31 cellular contexts compared by ENCODE assay signal in the genomic region with DNA sequence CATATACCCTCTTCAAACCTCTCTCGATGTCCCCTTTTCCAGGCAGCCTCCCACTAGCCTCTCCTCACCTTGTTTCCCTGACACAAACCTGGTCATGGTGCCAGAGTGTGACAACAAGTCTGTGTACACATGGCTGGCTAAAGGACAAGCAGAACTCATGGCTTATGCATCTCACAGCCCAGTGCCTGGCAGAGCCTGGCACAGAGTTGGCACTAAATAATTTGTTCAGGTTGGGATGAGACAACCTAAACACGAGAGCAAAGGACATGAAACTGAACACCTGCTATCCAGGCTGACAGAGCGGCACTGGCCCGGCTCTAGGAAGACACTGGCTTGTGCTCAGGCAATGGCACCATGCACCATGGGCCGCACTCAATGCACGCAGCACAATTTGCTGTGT. TPM values are rescaled to one million over a fixed set of nuclear protein-coding genes. Genes with fewer than 3 reads are reported as not detected.
"Had no signal": no experiment of that assay in that cellular context is flagged by ENCODE, and none has a peak within 500 bp of the region (broad histone marks: within the 10 kb centered on the region; RNA-seq: fewer than 3 reads in every experiment).

No MANE protein-coding gene starts in this region.

- H3K9me3 Mint-ChIP-seq: activated CD4-positive, alpha-beta T cell treated with anti-CD3 and anti-CD28 coated beads, Interleukin-2, amount 10 ng/mL, durations not matched to agents 7 days and 5 days; activated CD8-positive, alpha-beta T cell treated with anti-CD3 and anti-CD28 coated beads for 36 hours; activated naive CD4-positive, alpha-beta T cell treated with anti-CD3 and anti-CD28 coated beads for 36 hours; activated naive CD4-positive, alpha-beta T cell treated with anti-CD3 and anti-CD28 coated beads, Interleukin-2, amount 50 U/mL, for 24 hours; activated naive CD8-positive, alpha-beta T cell treated with anti-CD3 and anti-CD28 coated beads, Interleukin-2, amount 10 ng/mL, durations not matched to agents 7 days and 5 days; activated T-helper 1 cell treated with anti-CD3 and anti-CD28 coated beads, Interleukin-12 subunit alpha, Interleukin-12 subunit beta, Interleukin-2, Interleukin-4 antibody, amounts not matched to agents 30 ng/mL and 10 ng/mL and 1 ng/mL, durations not matched to agents 14 hours and 24 hours and 36 hours; activated T-helper 2 cell treated with anti-CD3 and anti-CD28 coated beads, Interferon-gamma antibody, Interleukin-2, Interleukin-4, amounts not matched to agents 10 μg/mL and 5 μg/mL and 100 μg/mL, durations not matched to agents 14 hours and 24 hours and 36 hours; brain; WTC11 had no signal

- H3K36me3 Mint-ChIP-seq: activated naive CD4-positive, alpha-beta T cell treated with anti-CD3 and anti-CD28 coated beads, Interleukin-2, amount 50 U/mL, for 24 hours; activated naive CD8-positive, alpha-beta T cell treated with anti-CD3 and anti-CD28 coated beads, Interleukin-2, amount 10 ng/mL, durations not matched to agents 7 days and 5 days had no signal

- H3K9me3 ChIP-seq: ascending aorta, breast epithelium, colonic mucosa, heart left ventricle had no signal

- H3K27me3 ChIP-seq: ascending aorta, breast epithelium, cardiac muscle cell, colonic mucosa, dorsolateral prefrontal cortex, heart left ventricle had no signal

- H3K4me3 ChIP-seq: ascending aorta, breast epithelium, cardiac muscle cell, colonic mucosa, dorsolateral prefrontal cortex, heart left ventricle had no signal

- ATAC-seq: activated CD8-positive, alpha-beta T cell treated with anti-CD3 and anti-CD28 coated beads for 36 hours; esophagus mucosa; heart left ventricle; WTC11 had no signal

- H3K27ac Mint-ChIP-seq: activated CD4-positive, alpha-beta T cell treated with anti-CD3 and anti-CD28 coated beads, Interleukin-2, amount 10 ng/mL, durations not matched to agents 7 days and 5 days; activated CD8-positive, alpha-beta T cell treated with anti-CD3 and anti-CD28 coated beads for 36 hours; activated naive CD4-positive, alpha-beta T cell treated with anti-CD3 and anti-CD28 coated beads for 36 hours; activated naive CD4-positive, alpha-beta T cell treated with anti-CD3 and anti-CD28 coated beads, Interleukin-2, amount 50 U/mL, for 24 hours; activated naive CD8-positive, alpha-beta T cell treated with anti-CD3 and anti-CD28 coated beads, Interleukin-2, amount 10 ng/mL, durations not matched to agents 7 days and 5 days; activated T-helper 1 cell treated with anti-CD3 and anti-CD28 coated beads, Interleukin-12 subunit alpha, Interleukin-12 subunit beta, Interleukin-2, Interleukin-4 antibody, amounts not matched to agents 30 ng/mL and 10 ng/mL and 1 ng/mL, durations not matched to agents 14 hours and 24 hours and 36 hours; activated T-helper 2 cell treated with anti-CD3 and anti-CD28 coated beads, Interferon-gamma antibody, Interleukin-2, Interleukin-4, amounts not matched to agents 10 μg/mL and 5 μg/mL and 100 μg/mL, durations not matched to agents 14 hours and 24 hours and 36 hours; brain; endodermal cell; WTC11 had no signal

- H3K27ac ChIP-seq: ascending aorta, breast epithelium, cardiac muscle cell, colonic mucosa, dorsolateral prefrontal cortex, heart left ventricle had no signal

- H3K36me3 ChIP-seq: breast epithelium, cardiac muscle cell, colonic mucosa had no signal

- DNase-seq: activated CD4-positive, alpha-beta T cell treated with anti-CD3 and anti-CD28 coated beads for 1 hour; activated CD4-positive, alpha-beta T cell treated with anti-CD3 and anti-CD28 coated beads for 4 hours; activated CD4-positive, alpha-beta T cell treated with anti-CD3 and anti-CD28 coated beads, Interleukin-2, amount 10 ng/mL, durations not matched to agents 7 days and 5 days; activated CD4-positive, alpha-beta T cell treated with anti-CD3 and anti-CD28 coated beads, Interleukin-2, amount 50 U/mL, for 4 hours; activated CD8-positive, alpha-beta memory T cell treated with anti-CD3 and anti-CD28 coated beads for 24 hours; activated CD8-positive, alpha-beta T cell treated with anti-CD3 and anti-CD28 coated beads for 36 hours; activated effector memory CD4-positive, alpha-beta T cell treated with anti-CD3 and anti-CD28 coated beads, Interleukin-2, amount 50 U/mL, for 16 hours; activated naive CD4-positive, alpha-beta T cell treated with anti-CD3 and anti-CD28 coated beads for 36 hours; activated naive CD8-positive, alpha-beta T cell treated with anti-CD3 and anti-CD28 coated beads, Interleukin-2, amount 10 ng/mL, durations not matched to agents 7 days and 5 days; activated T-cell treated with anti-CD3 and anti-CD28 coated beads, Interleukin-2, amount 50 U/mL, for 48 hours; central memory CD4-positive, alpha-beta T cell; cerebellar nuclear complex; colonic mucosa; dorsolateral prefrontal cortex; effector memory CD4-positive, alpha-beta T cell; endodermal cell; foreskin fibroblast; glutamatergic neuron; heart left ventricle; T-helper 2 cell had no signal

- H3K27me3 Mint-ChIP-seq: activated CD4-positive, alpha-beta T cell treated with anti-CD3 and anti-CD28 coated beads, Interleukin-2, amount 10 ng/mL, durations not matched to agents 7 days and 5 days; brain had no signal

- H3K4me1 Mint-ChIP-seq: activated CD4-positive, alpha-beta T cell treated with anti-CD3 and anti-CD28 coated beads, Interleukin-2, amount 10 ng/mL, durations not matched to agents 7 days and 5 days; activated naive CD4-positive, alpha-beta T cell treated with anti-CD3 and anti-CD28 coated beads, Interleukin-2, amount 50 U/mL, for 24 hours; activated naive CD8-positive, alpha-beta T cell treated with anti-CD3 and anti-CD28 coated beads, Interleukin-2, amount 10 ng/mL, durations not matched to agents 7 days and 5 days; endodermal cell had no signal

- H3K4me1 ChIP-seq: ascending aorta, breast epithelium, colonic mucosa, heart left ventricle had no signal

- H3K4me3 Mint-ChIP-seq: activated CD4-positive, alpha-beta T cell treated with anti-CD3 and anti-CD28 coated beads, Interleukin-2, amount 10 ng/mL, durations not matched to agents 7 days and 5 days; activated CD8-positive, alpha-beta T cell treated with anti-CD3 and anti-CD28 coated beads for 36 hours; activated naive CD4-positive, alpha-beta T cell treated with anti-CD3 and anti-CD28 coated beads for 36 hours; activated naive CD4-positive, alpha-beta T cell treated with anti-CD3 and anti-CD28 coated beads, Interleukin-2, amount 50 U/mL, for 24 hours; activated naive CD8-positive, alpha-beta T cell treated with anti-CD3 and anti-CD28 coated beads, Interleukin-2, amount 10 ng/mL, durations not matched to agents 7 days and 5 days; activated T-helper 1 cell treated with anti-CD3 and anti-CD28 coated beads, Interleukin-12 subunit alpha, Interleukin-12 subunit beta, Interleukin-2, Interleukin-4 antibody, amounts not matched to agents 30 ng/mL and 10 ng/mL and 1 ng/mL, durations not matched to agents 14 hours and 24 hours and 36 hours; brain; endodermal cell; WTC11 had no signal

- FAIRE-seq: frontal cortex had no signal

RNA-seq across cellular contexts. Expression of a gene that starts 48.2 kb away (rescaled TPM):
- total RNA-seq: activated naive CD4-positive, alpha-beta T cell treated with anti-CD3 and anti-CD28 coated beads for 36 hours; ascending aorta; cardiac muscle cell; endodermal cell; epithelial cell of proximal tubule; esophagus mucosa; frontal cortex had no signal
- polyA plus RNA-seq: cardiac muscle cell had no signal
